Comparison of ENCODE assay signal across 8 cellular contexts in the genomic region with DNA sequence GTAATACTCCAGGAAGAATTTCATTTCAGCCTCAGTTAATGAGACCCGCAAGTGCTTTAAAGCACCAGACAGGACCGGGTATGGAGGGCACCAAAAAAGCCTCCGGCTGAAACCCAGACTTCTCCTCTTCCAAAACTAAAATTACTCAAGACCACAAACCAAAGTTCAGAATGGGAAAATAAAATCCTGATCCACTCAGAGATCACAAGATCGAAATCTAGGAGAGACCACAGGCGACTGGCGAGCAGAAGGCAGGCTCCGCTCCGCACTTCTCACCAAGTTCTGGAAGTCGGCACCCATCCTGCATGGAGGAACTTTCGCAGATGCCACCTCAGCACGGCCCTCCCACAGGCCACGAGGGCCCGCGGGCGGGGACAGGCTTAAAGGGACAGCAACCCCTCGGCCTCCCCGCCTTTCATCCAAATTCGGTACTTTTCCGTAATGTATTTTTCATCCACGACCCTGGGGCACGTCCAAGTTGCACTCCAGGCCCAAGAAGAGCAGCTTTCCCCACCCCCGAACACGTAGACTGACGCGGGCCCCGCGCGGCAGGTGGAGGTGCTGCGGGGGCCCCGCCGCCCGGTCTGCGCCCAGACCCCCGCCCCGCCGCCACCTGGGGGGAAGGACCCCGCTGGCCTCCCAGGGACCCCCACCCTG. TPM values are rescaled to one million over a fixed set of nuclear protein-coding genes. Genes with fewer than 3 reads are reported as not detected.
DNase-seq lines count a peak whose midpoint lies in the region; ATAC-seq and TF ChIP-seq lines count a peak whose summit lies in the region.

No MANE protein-coding gene starts in this region.

- intact Hi-C loops in Caco-2 (cut with micrococcal nuclease; ENCODE audit: unreplicated experiment) (loop anchor here (2.0 kb wide), 1 partner anchor 43 kb away; the partner anchor contains the start of genes HDLBP and SEPTIN2), left lung (cut with DNase I) (no loop called here)

- CTCF ChIA-PET in Caco-2 (lab: Charles Lee), result no interaction called here

- peaks cover 38% of the 10 kb centered on the region for H3K4me1 Mint-ChIP-seq in Caco-2 (ENCODE audit: low read depth, unreplicated experiment)

- POLR2A ChIA-PET in Caco-2 (lab: Charles Lee), result no interaction called here

- peaks cover 11% of the 10 kb centered on the region; the same call in 1 of the 2 replicates for H3K4me1 ChIP-seq in Caco-2
- H3K4me1 ChIP-seq in left lung, result peaks cover 22 to 56% of the 10 kb centered on the region in 2 donors

- no peaks in the 10 kb centered on the region; the same call in 1 of the 2 replicates for H3K36me3 ChIP-seq in Caco-2 (ENCODE audit: control insufficient read depth, insufficient read depth, low read length)
- peaks cover 52% of the 10 kb centered on the region for H3K36me3 ChIP-seq in MG63
- H3K36me3 ChIP-seq in left lung, result peaks cover 0 to 21% of the 10 kb centered on the region in 2 donors

- TF ChIP-seq CTCF in Caco-2 (IDR thresholded peaks at IDR 0.05; ENCODE audit: insufficient read depth in 1 of 2, low read depth in 1 of 2, low read length in 1 of 2, severe bottlenecking in 1 of 2, unreplicated experiment in 1 of 2) (no peak), left lung (IDR thresholded peaks at IDR 0.05) (no peak)

- ATAC-seq in GM21619 (IDR thresholded peaks at IDR 0.05; ENCODE audit: unreplicated experiment), result peak; percentile 55
- peak; percentile 87 for ATAC-seq in left lung

- peak overlapping the region; percentile 77 for H3K4me3 Mint-ChIP-seq in Caco-2 (ENCODE audit: unreplicated experiment)

- H3K27me3 Mint-ChIP-seq in Caco-2 (ENCODE audit: insufficient read depth, unreplicated experiment), result no peaks in the 10 kb centered on the region

- DNase-seq in Caco-2 (peak; percentile 62 to 71), MG63 (peak; percentile 83), dermis blood vessel endothelial cell (peak; percentile 87), left lung (peak; percentile 91 to 96), NCI-H2107 (lab: John Stamatoyannopoulos, UW) (no peak)
- DNase-seq in activated CD4-positive, alpha-beta T cell treated with anti-CD3 and anti-CD28 coated beads, Interleukin-2, amount 50 U/mL, for 24 hours (ENCODE audit: low read depth in 1 of 2, low spot score in 1 of 2), result peak; percentile 30 to 45
- peak; percentile 27 to 54 for DNase-seq in stimulated activated CD4-positive, alpha-beta T cell treated with anti-CD3 and anti-CD28 coated beads, Interleukin-1b, Interleukin-23, amount 100 ng/mL, for 4 hours (ENCODE audit: low read depth in 2 of 2)

- H3K4me3 ChIP-seq in Caco-2 (ENCODE audit: low read depth, low read length) (peak overlapping the region; percentile 49), MG63 (peak overlapping the region; percentile 56), left lung (peak overlapping the region; percentile 79 to 87)

- H3K27ac Mint-ChIP-seq in Caco-2 (ENCODE audit: unreplicated experiment), result peak overlapping the region; percentile 76

- no peaks in the 10 kb centered on the region for H3K9me3 ChIP-seq in Caco-2
- H3K9me3 ChIP-seq in MG63, result no peaks in the 10 kb centered on the region; the same call in 1 of the 2 replicates
- no peaks in the 10 kb centered on the region for H3K9me3 ChIP-seq in left lung

- BruUV-seq in Caco-2 (replicated peaks; lab: Mats Ljungman, UMichigan), result no TSS peak

- H3K27ac ChIP-seq in left lung, result peak overlapping the region; percentile 89 to 93

- peaks cover 9% of the 10 kb centered on the region for H3K9me3 Mint-ChIP-seq in Caco-2 (ENCODE audit: unreplicated experiment)

- no peaks in the 10 kb centered on the region for H3K27me3 ChIP-seq in Caco-2 (replicated peaks; ENCODE audit: control insufficient read depth, insufficient read depth, low read length)
- no peaks in the 10 kb centered on the region for H3K27me3 ChIP-seq in MG63
- no peaks in the 10 kb centered on the region for H3K27me3 ChIP-seq in left lung

- H3K36me3 Mint-ChIP-seq in Caco-2 (ENCODE audit: insufficient read depth, unreplicated experiment), result peaks cover 61% of the 10 kb centered on the region

RNA-seq across cellular contexts. Expression of gene HDLBP, which starts 43.7 kb away (rescaled TPM):
- total RNA-seq in Caco-2 (2022) (350 and 379 TPM in 2 replicates), dermis blood vessel endothelial cell (594 and 863 TPM in 2 replicates), left lung (100 to 1,000 TPM; 559 to 567 TPM)
- total RNA-seq in MG63 (2014; rRNA removed; shearing (Covaris generic); ENCODE audit: low replicate concordance), result 383 and 447 TPM in 2 replicates

RNA-seq across cellular contexts. Expression of gene SEPTIN2, which starts 44.0 kb away (rescaled TPM):
- total RNA-seq in Caco-2 (2022) (209 TPM in 2 replicates), dermis blood vessel endothelial cell (529 and 622 TPM in 2 replicates), left lung (100 to 1,000 TPM; 320 to 344 TPM)
- 348 and 489 TPM in 2 replicates for total RNA-seq in MG63 (2014; rRNA removed; shearing (Covaris generic); ENCODE audit: low replicate concordance)
